14 cellular contexts compared by ENCODE assay signal in genomic region chr20:47544240-47544639, GRCh38. TPM values are rescaled to one million over a fixed set of nuclear protein-coding genes. Genes with fewer than 3 reads are reported as not detected.
DNase-seq lines count a peak whose midpoint lies in the region; ATAC-seq, FAIRE-seq and TF ChIP-seq lines count a peak whose summit lies in the region.
"Had no signal": no experiment of that assay in that cellular context is flagged by ENCODE, and none has a peak within 500 bp of the region (broad histone marks: within the 10 kb centered on the region; RNA-seq: fewer than 3 reads in every experiment).

No MANE protein-coding gene starts in this region.

- H3K4me3 ChIP-seq in right atrium auricular region (no peak overlapping the region), SJCRH30 (no peak overlapping the region), thyroid gland (replicated peaks in 1 of 3) (no peak overlapping the region)
- H3K4me3 ChIP-seq: prostate gland had no signal

- H3K9me3 ChIP-seq in right atrium auricular region (no peaks in the 10 kb centered on the region), SJCRH30 (replicated peaks) (no peaks in the 10 kb centered on the region), thyroid gland (no peaks in the 10 kb centered on the region)
- H3K9me3 ChIP-seq: prostate gland had no signal

- FAIRE-seq in H54 (lab: Jason Lieb, UNC) = no peak
- FAIRE-seq: endothelial cell of umbilical vein had no signal

- no peak for TF ChIP-seq POLR2A in thyroid gland (IDR thresholded peaks at IDR 0.05)
- no peak for TF ChIP-seq POLR2A in H54 (IDR thresholded peaks at IDR 0.05; ENCODE audit: low read depth, low read length)

- 22 to 31% methylated on average over 2 of the region's 2 CpGs for WGBS in thyroid gland, 2 donors

- peaks cover 0 to 58% of the 10 kb centered on the region in 2 donors for H3K4me1 ChIP-seq in right atrium auricular region
- H3K4me1 ChIP-seq in SJCRH30 = peaks cover 30% of the 10 kb centered on the region
- peaks cover 21 to 32% of the 10 kb centered on the region in 2 donors for H3K4me1 ChIP-seq in thyroid gland
- H3K4me1 ChIP-seq: prostate gland had no signal

- no peaks in the 10 kb centered on the region for H3K27me3 ChIP-seq in right atrium auricular region
- no peaks in the 10 kb centered on the region for H3K27me3 ChIP-seq in SJCRH30
- H3K27me3 ChIP-seq in thyroid gland = no peaks in the 10 kb centered on the region

- no peak for TF ChIP-seq CTCF in right atrium auricular region (IDR thresholded peaks at IDR 0.05)
- no peak for TF ChIP-seq CTCF in thyroid gland (IDR thresholded peaks at IDR 0.05)

- intact Hi-C loops in left ventricle myocardium superior (cut with micrococcal nuclease) = no loop called here
- intact Hi-C loops in thyroid gland (cut with DNase I) = no loop called here

- ATAC-seq in left ventricle myocardium superior (peak; percentile 46), GM18511 (IDR thresholded peaks at IDR 0.05; ENCODE audit: unreplicated experiment) (no peak), HG03095 (IDR thresholded peaks at IDR 0.05; ENCODE audit: unreplicated experiment) (no peak)
- ATAC-seq: left cardiac atrium had no signal

- H3K36me3 ChIP-seq in right atrium auricular region (no peaks in the 10 kb centered on the region), SJCRH30 (no peaks in the 10 kb centered on the region), thyroid gland (no peaks in the 10 kb centered on the region)
- H3K36me3 ChIP-seq: prostate gland had no signal

- H3K27ac ChIP-seq in right atrium auricular region = no peak overlapping the region
- H3K27ac ChIP-seq in SJCRH30 = peak overlapping the region; percentile 14; the same call in 1 of the 2 replicates
- H3K27ac ChIP-seq in thyroid gland = no peak overlapping the region
- H3K27ac ChIP-seq: prostate gland had no signal

- DNase-seq in left ventricle myocardium superior = no peak
- no peak for DNase-seq in right atrium auricular region (ENCODE audit: low spot score)
- DNase-seq in SJCRH30 = peak; percentile 67 to 70
- peak; percentile 40 for DNase-seq in fibroblast of peridontal ligament (ENCODE audit: extremely low read depth)
- DNase-seq in thyroid gland = peak; percentile 63 to 70
- DNase-seq in H54 (ENCODE audit: insufficient read length, low spot score) = no peak
- DNase-seq: activated effector memory CD4-positive, alpha-beta T cell treated with anti-CD3 and anti-CD28 coated beads, Interleukin-2, amount 50 U/mL, for 16 hours; Kasumi-1; left cardiac atrium; NCI-H748 treated with DMSO at 0.1 percent for 48 hours had no signal

RNA-seq across cellular contexts. Expression of gene NCOA3, which starts 42.6 kb away (rescaled TPM):
- total RNA-seq in left ventricle myocardium superior = 23.3 TPM
- total RNA-seq in right atrium auricular region = 10 to 100 TPM; 24.1 to 27.4 TPM
- total RNA-seq in SJCRH30 (2014; rRNA removed; shearing (Covaris generic)) = 26.7 and 28.1 TPM in 2 replicates
- 10 to 100 TPM; 28.7 to 45.2 (median 36.8) TPM for total RNA-seq in thyroid gland

Comparison
In these comparisons a context has a peak if more than half of its experiments do, and no peak if none do; other contexts are left out.
1. DNase-seq: peak in SJCRH30 (2 of 2), fibroblast of peridontal ligament (single experiment) and thyroid gland (2 of 2); none in left ventricle myocardium superior (single experiment), right atrium auricular region (single experiment) and H54 (single experiment).